Comparison of ENCODE assay signal across 7 cellular contexts in the genomic region with DNA sequence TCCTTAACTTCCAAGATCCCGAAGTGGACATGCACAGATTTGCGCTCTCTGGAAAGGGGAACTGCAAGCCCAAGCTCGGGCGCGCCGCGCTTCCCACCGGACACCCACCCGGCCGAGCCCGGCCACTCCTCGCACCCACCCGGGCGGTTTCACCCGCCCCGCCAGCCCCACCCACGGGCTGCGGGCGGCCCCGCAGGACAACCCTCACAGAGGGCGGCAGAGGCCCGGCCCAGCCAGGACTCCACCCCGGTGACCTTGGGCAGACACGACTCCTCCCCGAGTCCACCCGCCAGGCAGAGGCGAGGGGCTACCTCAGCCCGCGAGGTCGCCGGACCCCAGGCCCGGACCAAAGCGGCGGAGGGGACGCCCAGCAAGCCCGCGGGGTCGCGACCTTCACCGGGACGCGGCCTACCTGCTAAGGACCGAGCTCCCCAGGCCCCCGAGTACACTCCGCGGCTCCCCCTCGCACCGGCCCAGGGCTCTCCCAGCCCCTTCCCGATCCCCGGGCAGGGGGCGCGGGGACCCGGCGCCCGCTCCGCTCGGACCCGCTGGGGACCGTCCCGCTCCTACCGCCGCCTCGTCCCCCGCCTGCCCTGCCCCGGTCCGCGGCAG.
A peak's percentile ranks its signal among the peaks of the same experiment; 100 is the strongest.
DNase-seq lines count a peak whose midpoint lies in the region; ATAC-seq, FAIRE-seq and TF ChIP-seq lines count a peak whose summit lies in the region.
"Not testable (repeated sequence)": the region's sequence is repeated elsewhere in the genome, so short reads cannot be mapped to it uniquely, and the experiment has no call there.

No MANE protein-coding gene starts in this region.

- H3K4me3 ChIP-seq in HL-60 (replicated peaks; ENCODE audit: insufficient read depth, low read length) (peak overlapping the region; percentile 59), dorsolateral prefrontal cortex (peak overlapping the region in 54 of 59 donors; percentile 41 to 95 (median 78)), keratinocyte (ENCODE audit: control insufficient read depth in 2 of 3, extremely low read depth in 1 of 3, insufficient read depth in 2 of 3, low read depth in 1 of 3, low read length in 3 of 3) (peak overlapping the region; percentile 52 to 69 (median 59)), parathyroid adenoma (ENCODE audit: low read depth, low read length) (peak overlapping the region; percentile 65)

- peaks cover 11% of the 10 kb centered on the region for H3K79me2 ChIP-seq in keratinocyte (ENCODE audit: control insufficient read depth, insufficient read depth, low read length)
- not testable (repeated sequence) for H3K79me2 ChIP-seq in parathyroid adenoma

- not testable (repeated sequence) for H3K9me1 ChIP-seq in keratinocyte (ENCODE audit: control insufficient read depth, extremely low read depth, insufficient read depth, low read length)

- H3K27ac ChIP-seq in HL-60 (replicated peaks) = peak overlapping the region; percentile 69
- H3K27ac ChIP-seq in dorsolateral prefrontal cortex = peak overlapping the region in 32 of 59 donors; percentile 46 to 95 (median 80)
- H3K27ac ChIP-seq in keratinocyte (ENCODE audit: control insufficient read depth, insufficient read depth, low read length) = not testable (repeated sequence)
- peak overlapping the region; percentile 61 for H3K27ac ChIP-seq in parathyroid adenoma

- not testable (repeated sequence) for H3K9me3 ChIP-seq in keratinocyte (ENCODE audit: control insufficient read depth, low read depth, low read length); parathyroid adenoma (ENCODE audit: control insufficient read depth, low read length)

- not testable (repeated sequence) for FAIRE-seq in keratinocyte (lab: Jason Lieb, UNC)

- peak overlapping the region; percentile 72 for H3K9ac ChIP-seq in keratinocyte (ENCODE audit: control insufficient read depth, extremely low read depth, insufficient read depth, low read length)
- not testable (repeated sequence) for H3K9ac ChIP-seq in parathyroid adenoma

- H2AFZ ChIP-seq in keratinocyte (ENCODE audit: control insufficient read depth, low read length); parathyroid adenoma: not testable (repeated sequence)

- not testable (repeated sequence) for H3K27me3 Mint-ChIP-seq in activated CD4-positive, alpha-beta T cell treated with anti-CD3 and anti-CD28 coated beads, Interleukin-2, amount 10 ng/mL, durations not matched to agents 7 days and 5 days

- H3K4me3 Mint-ChIP-seq in activated CD4-positive, alpha-beta T cell treated with anti-CD3 and anti-CD28 coated beads, Interleukin-2, amount 10 ng/mL, durations not matched to agents 7 days and 5 days = peak overlapping the region; percentile 78

- not testable (repeated sequence) for H3K36me3 ChIP-seq in keratinocyte (ENCODE audit: control insufficient read depth in 2 of 2, extremely low read depth in 1 of 2, insufficient read depth in 2 of 2, low read length in 2 of 2); parathyroid adenoma (ENCODE audit: control insufficient read depth, insufficient read depth, low read length)

- H3K27me3 ChIP-seq in HL-60 (ENCODE audit: insufficient read depth, poor library complexity, severe bottlenecking); dorsolateral prefrontal cortex; keratinocyte (ENCODE audit: control insufficient read depth, extremely low read depth, insufficient read depth, low read length); parathyroid adenoma (ENCODE audit: control insufficient read depth, insufficient read depth, low read length): not testable (repeated sequence)

- H3K4me1 Mint-ChIP-seq in activated CD4-positive, alpha-beta T cell treated with anti-CD3 and anti-CD28 coated beads, Interleukin-2, amount 10 ng/mL, durations not matched to agents 7 days and 5 days = not testable (repeated sequence)

- CTCF ChIA-PET in activated CD4-positive, alpha-beta T cell treated with anti-CD3 and anti-CD28 coated beads, Interleukin-2, amount 10 ng/mL, durations not matched to agents 7 days and 5 days (lab: Charles Lee) = not testable (repeated sequence)

- DNase-seq in HL-60 (ENCODE audit: low read depth in 1 of 2, low spot score in 1 of 2); activated CD4-positive, alpha-beta T cell treated with anti-CD3 and anti-CD28 coated beads, Interleukin-2, amount 10 ng/mL, durations not matched to agents 7 days and 5 days; dorsolateral prefrontal cortex; keratinocyte (ENCODE audit: low read depth, low spot score): not testable (repeated sequence)

- H4K20me1 ChIP-seq in keratinocyte (ENCODE audit: control insufficient read depth, extremely low read depth, insufficient read depth, low read length) = not testable (repeated sequence)

- intact Hi-C loops in dorsolateral prefrontal cortex (cut with DNase I) = not testable (repeated sequence)

- H3K4me2 ChIP-seq in keratinocyte (ENCODE audit: control insufficient read depth, extremely low read depth, insufficient read depth, low read depth, low read length) (peak overlapping the region; percentile 37), parathyroid adenoma (ENCODE audit: low read length) (peak overlapping the region; percentile 35)

- peak overlapping the region; percentile 84 for H3K27ac Mint-ChIP-seq in activated CD4-positive, alpha-beta T cell treated with anti-CD3 and anti-CD28 coated beads, Interleukin-2, amount 10 ng/mL, durations not matched to agents 7 days and 5 days

- ATAC-seq in GM18907 (IDR thresholded peaks at IDR 0.05; ENCODE audit: unreplicated experiment) (peak; percentile 61), HG02610 (IDR thresholded peaks at IDR 0.05; ENCODE audit: unreplicated experiment) (peak; percentile 39)

- TF ChIP-seq CTCF in HL-60 (IDR thresholded peaks at IDR 0.05; ENCODE audit: insufficient read depth, low read length); dorsolateral prefrontal cortex (IDR thresholded peaks at IDR 0.05 in 54 of 56, conservative IDR thresholded peaks at IDR 0.05 in 2 of 56; ENCODE audit: low read depth in 1 of 56, partially characterized antibody in 56 of 56); keratinocyte (optimal IDR thresholded peaks at IDR 0.05 in 1 of 3, IDR thresholded peaks at IDR 0.05 in 1 of 3, conservative IDR thresholded peaks at IDR 0.05 in 1 of 3; ENCODE audit: extremely low read depth in 1 of 3, insufficient read depth in 2 of 3, low read length in 3 of 3); parathyroid adenoma (IDR thresholded peaks at IDR 0.05): not testable (repeated sequence)

- H3K4me1 ChIP-seq in keratinocyte (ENCODE audit: control insufficient read depth, extremely low read depth, insufficient read depth, low read length); parathyroid adenoma: not testable (repeated sequence)

- dilution Hi-C loops in keratinocyte (cut with MboI; ENCODE audit: extremely low pct_ligation_motif_present, low sequenced_read_pairs) = not testable (repeated sequence)

- not testable (repeated sequence) for H3K9me3 Mint-ChIP-seq in activated CD4-positive, alpha-beta T cell treated with anti-CD3 and anti-CD28 coated beads, Interleukin-2, amount 10 ng/mL, durations not matched to agents 7 days and 5 days

- not testable (repeated sequence) for H3K36me3 Mint-ChIP-seq in activated CD4-positive, alpha-beta T cell treated with anti-CD3 and anti-CD28 coated beads, Interleukin-2, amount 10 ng/mL, durations not matched to agents 7 days and 5 days (ENCODE audit: low read depth)

- POLR2A ChIA-PET in activated CD4-positive, alpha-beta T cell treated with anti-CD3 and anti-CD28 coated beads, Interleukin-2, amount 10 ng/mL, durations not matched to agents 7 days and 5 days (lab: Charles Lee) = not testable (repeated sequence)
